In genomic region chr11:69637601-69637955, GRCh38 we compare ENCODE assay signal across 11 cellular contexts. TPM values are rescaled to one million over a fixed set of nuclear protein-coding genes. Genes with fewer than 3 reads are reported as not detected.
DNase-seq lines count a peak whose midpoint lies in the region; ATAC-seq, FAIRE-seq and TF ChIP-seq lines count a peak whose summit lies in the region.
"Had no signal": no experiment of that assay in that cellular context is flagged by ENCODE, and none has a peak within 500 bp of the region (broad histone marks: within the 10 kb centered on the region; RNA-seq: fewer than 3 reads in every experiment).

No MANE protein-coding gene starts in this region.

- peaks cover 68% of the 10 kb centered on the region for H3K27me3 Mint-ChIP-seq in activated CD4-positive, alpha-beta T cell treated with anti-CD3 and anti-CD28 coated beads, Interleukin-2, amount 10 ng/mL, durations not matched to agents 24 days and 14 days
- H3K27me3 Mint-ChIP-seq in brain = peaks cover 60% of the 10 kb centered on the region
- H3K27me3 Mint-ChIP-seq in stimulated activated naive B cell treated with anti-CD40 and anti-IgM and Interleukin-4, amounts not matched to agents 10 μg/mL and 1 μg/mL and 100 μg/mL, for 72 hours = peaks cover 48 to 85% of the 10 kb centered on the region in 2 donors

- TF ChIP-seq CTCF in brain (conservative IDR thresholded peaks at IDR 0.05) = no peak
- no peak for TF ChIP-seq CTCF in keratinocyte (optimal IDR thresholded peaks at IDR 0.05 in 1 of 3, IDR thresholded peaks at IDR 0.05 in 1 of 3, conservative IDR thresholded peaks at IDR 0.05 in 1 of 3; ENCODE audit: extremely low read depth in 1 of 3, insufficient read depth in 2 of 3, low read length in 3 of 3)

- H3K79me2 ChIP-seq in keratinocyte (ENCODE audit: control insufficient read depth, insufficient read depth, low read length) = peaks cover 15% of the 10 kb centered on the region

- intact Hi-C loops in activated CD4-positive, alpha-beta T cell treated with anti-CD3 and anti-CD28 coated beads, Interleukin-2, amount 10 ng/mL, durations not matched to agents 24 days and 14 days (cut with micrococcal nuclease) = loop anchor here (5.0 kb wide), 1 partner anchor 180 kb away; the partner anchor contains the start of gene FGF3

- no peak for ATAC-seq in stimulated activated naive B cell treated with anti-CD40 and anti-IgM and Interleukin-4, amounts not matched to agents 10 μg/mL and 1 μg/mL and 100 μg/mL, for 72 hours (replicated peaks)
- ATAC-seq in GM19467 (IDR thresholded peaks at IDR 0.05; ENCODE audit: unreplicated experiment) = no peak
- ATAC-seq: activated CD4-positive, CD25-positive, alpha-beta regulatory T cell treated with anti-CD3 and anti-CD28 coated beads, Interleukin-2, amount 50 U/mL, for 24 hours; GM12878 had no signal

- peak overlapping the region; percentile 66 for H3K27ac Mint-ChIP-seq in activated CD4-positive, alpha-beta T cell treated with anti-CD3 and anti-CD28 coated beads, Interleukin-2, amount 10 ng/mL, durations not matched to agents 24 days and 14 days
- H3K27ac Mint-ChIP-seq in brain = no peak overlapping the region
- H3K27ac Mint-ChIP-seq in stimulated activated naive B cell treated with anti-CD40 and anti-IgM and Interleukin-4, amounts not matched to agents 10 μg/mL and 1 μg/mL and 100 μg/mL, for 72 hours = peak overlapping the region; percentile 90

- peak overlapping the region; percentile 85 for H3K9ac ChIP-seq in keratinocyte (ENCODE audit: control insufficient read depth, extremely low read depth, insufficient read depth, low read length)

- H3K4me3 Mint-ChIP-seq in activated CD4-positive, alpha-beta T cell treated with anti-CD3 and anti-CD28 coated beads, Interleukin-2, amount 10 ng/mL, durations not matched to agents 24 days and 14 days = peak overlapping the region; percentile 28
- peak overlapping the region; percentile 43 to 87 (median 72) for H3K4me3 Mint-ChIP-seq in brain
- peak overlapping the region; percentile 57 to 65 for H3K4me3 Mint-ChIP-seq in stimulated activated naive B cell treated with anti-CD40 and anti-IgM and Interleukin-4, amounts not matched to agents 10 μg/mL and 1 μg/mL and 100 μg/mL, for 72 hours

- H3K9me3 Mint-ChIP-seq in activated CD4-positive, alpha-beta T cell treated with anti-CD3 and anti-CD28 coated beads, Interleukin-2, amount 10 ng/mL, durations not matched to agents 24 days and 14 days = no peaks in the 10 kb centered on the region
- peaks cover 0 to 2% (median 0%) of the 10 kb centered on the region in 5 experiments for H3K9me3 Mint-ChIP-seq in brain
- H3K9me3 Mint-ChIP-seq in stimulated activated naive B cell treated with anti-CD40 and anti-IgM and Interleukin-4, amounts not matched to agents 10 μg/mL and 1 μg/mL and 100 μg/mL, for 72 hours = no peaks in the 10 kb centered on the region

- H3K9me1 ChIP-seq in keratinocyte (ENCODE audit: control insufficient read depth, extremely low read depth, insufficient read depth, low read length) = no peaks in the 10 kb centered on the region

- no peaks in the 10 kb centered on the region for H3K36me3 ChIP-seq in keratinocyte (ENCODE audit: control insufficient read depth in 2 of 2, extremely low read depth in 1 of 2, insufficient read depth in 2 of 2, low read length in 2 of 2)
- H3K36me3 ChIP-seq: neutrophil had no signal

- no peak for FAIRE-seq in keratinocyte (lab: Jason Lieb, UNC)
- FAIRE-seq: GM12878 had no signal

- H4K20me1 ChIP-seq in keratinocyte (ENCODE audit: control insufficient read depth, extremely low read depth, insufficient read depth, low read length) = no peaks in the 10 kb centered on the region

- H3K4me1 ChIP-seq in keratinocyte (ENCODE audit: control insufficient read depth, extremely low read depth, insufficient read depth, low read length) = peaks cover 23% of the 10 kb centered on the region

- peaks cover 4% of the 10 kb centered on the region for H3K36me3 Mint-ChIP-seq in activated CD4-positive, alpha-beta T cell treated with anti-CD3 and anti-CD28 coated beads, Interleukin-2, amount 10 ng/mL, durations not matched to agents 24 days and 14 days (ENCODE audit: low read depth)
- H3K36me3 Mint-ChIP-seq in brain = no peaks in the 10 kb centered on the region
- no peaks in the 10 kb centered on the region for H3K36me3 Mint-ChIP-seq in stimulated activated naive B cell treated with anti-CD40 and anti-IgM and Interleukin-4, amounts not matched to agents 10 μg/mL and 1 μg/mL and 100 μg/mL, for 72 hours

- H3K27ac ChIP-seq in keratinocyte (ENCODE audit: control insufficient read depth, insufficient read depth, low read length) = no peak overlapping the region
- H3K27ac ChIP-seq: neutrophil had no signal

- H3K27me3 ChIP-seq in keratinocyte (ENCODE audit: control insufficient read depth, extremely low read depth, insufficient read depth, low read length) = peaks cover 12% of the 10 kb centered on the region

- H3K4me1 Mint-ChIP-seq in activated CD4-positive, alpha-beta T cell treated with anti-CD3 and anti-CD28 coated beads, Interleukin-2, amount 10 ng/mL, durations not matched to agents 24 days and 14 days = peaks cover 7% of the 10 kb centered on the region
- peaks cover 39% of the 10 kb centered on the region for H3K4me1 Mint-ChIP-seq in brain
- peaks cover 22 to 42% of the 10 kb centered on the region in 2 donors for H3K4me1 Mint-ChIP-seq in stimulated activated naive B cell treated with anti-CD40 and anti-IgM and Interleukin-4, amounts not matched to agents 10 μg/mL and 1 μg/mL and 100 μg/mL, for 72 hours

- H2AFZ ChIP-seq in keratinocyte (ENCODE audit: control insufficient read depth, low read length) = no peak overlapping the region

- no peaks in the 10 kb centered on the region for H3K9me3 ChIP-seq in keratinocyte (ENCODE audit: control insufficient read depth, low read depth, low read length)
- H3K9me3 ChIP-seq: neutrophil had no signal

- no peak for DNase-seq in activated CD4-positive, alpha-beta T cell treated with anti-CD3 and anti-CD28 coated beads, Interleukin-2, amount 10 ng/mL, durations not matched to agents 24 days and 14 days
- no peak for DNase-seq in activated CD4-positive, alpha-beta T cell treated with anti-CD3 and anti-CD28 coated beads for 1 hour
- no peak for DNase-seq in keratinocyte (ENCODE audit: low read depth, low spot score)
- no peak for DNase-seq in stimulated activated naive B cell treated with anti-CD40 and anti-IgM and Interleukin-4, amounts not matched to agents 10 μg/mL and 1 μg/mL and 100 μg/mL, for 72 hours
- DNase-seq in NCI-H510A (lab: John Stamatoyannopoulos, UW) = no peak
- no peak for DNase-seq in COLO829 (ENCODE audit: low spot score)

- dilution Hi-C loops in keratinocyte (cut with MboI; ENCODE audit: extremely low pct_ligation_motif_present, low sequenced_read_pairs) = no loop called here

- no peak overlapping the region for H3K4me3 ChIP-seq in keratinocyte (ENCODE audit: control insufficient read depth in 2 of 3, extremely low read depth in 1 of 3, insufficient read depth in 2 of 3, low read depth in 1 of 3, low read length in 3 of 3)

- H3K4me2 ChIP-seq in keratinocyte (ENCODE audit: control insufficient read depth, extremely low read depth, insufficient read depth, low read depth, low read length) = peak overlapping the region; percentile 99

RNA-seq across cellular contexts. Expression of gene CCND1, which starts 3.4 kb away (rescaled TPM):
- total RNA-seq in activated CD4-positive, alpha-beta T cell treated with anti-CD3 and anti-CD28 coated beads, Interleukin-2, amount 10 ng/mL, durations not matched to agents 24 days and 14 days = 13.4 and 17.2 TPM in 2 replicates
- polyA plus RNA-seq in brain (ENCODE audit: insufficient read depth, low read depth, low replicate concordance) (8.4 TPM), keratinocyte (124 to 216 TPM (median 193 TPM) in 3 replicates)
- polyA plus RNA-seq in keratinocyte (2011; ENCODE audit: low read depth) = 40.4 TPM
- 179 and 282 TPM in 2 replicates for polyA plus RNA-seq in keratinocyte (2011; cell fraction: cytosol; rRNA removed)
- 241 and 313 TPM in 2 replicates for polyA plus RNA-seq in keratinocyte (2011; cell fraction: nucleus; rRNA removed)
- 64.5 and 271 TPM in 2 replicates for polyA plus RNA-seq in keratinocyte (2012; ENCODE audit: low replicate concordance)
- polyA minus RNA-seq in keratinocyte = 189 to 848 TPM (median 232 TPM) in 3 replicates
- 639 TPM for polyA minus RNA-seq in keratinocyte (2011; cell fraction: cytosol; rRNA and poly(A)+ RNA removed)
- 278 and 320 TPM in 2 replicates for polyA minus RNA-seq in keratinocyte (2011; cell fraction: nucleus; rRNA and poly(A)+ RNA removed)

RNA-seq across cellular contexts. Expression of gene LTO1, which starts 37.6 kb away (rescaled TPM):
- total RNA-seq in activated CD4-positive, alpha-beta T cell treated with anti-CD3 and anti-CD28 coated beads, Interleukin-2, amount 10 ng/mL, durations not matched to agents 24 days and 14 days = 29.3 and 32.1 TPM in 2 replicates
- 11.6 TPM for polyA plus RNA-seq in brain (ENCODE audit: insufficient read depth, low read depth, low replicate concordance)
- polyA plus RNA-seq in keratinocyte = 19.8 to 24.3 TPM (median 22.9 TPM) in 3 replicates
- 18.0 TPM for polyA plus RNA-seq in keratinocyte (2011; ENCODE audit: low read depth)
- polyA plus RNA-seq in keratinocyte (2011; cell fraction: cytosol; rRNA removed) = 14.2 and 16.1 TPM in 2 replicates
- 49.3 and 58.7 TPM in 2 replicates for polyA plus RNA-seq in keratinocyte (2011; cell fraction: nucleus; rRNA removed)
- polyA plus RNA-seq in keratinocyte (2012; ENCODE audit: low replicate concordance) = 14.2 and 15.2 TPM in 2 replicates
- polyA minus RNA-seq in keratinocyte = 8.4 to 11.2 TPM (median 10.8 TPM) in 3 replicates
- polyA minus RNA-seq in keratinocyte (2011; cell fraction: cytosol; rRNA and poly(A)+ RNA removed) = 5.6 TPM
- 15.1 and 16.9 TPM in 2 replicates for polyA minus RNA-seq in keratinocyte (2011; cell fraction: nucleus; rRNA and poly(A)+ RNA removed)

Comparison
In these comparisons a context has a peak if more than half of its experiments do, and no peak if none do; other contexts are left out.
1. H3K27ac Mint-ChIP-seq: peak in activated CD4-positive, alpha-beta T cell treated with anti-CD3 and anti-CD28 coated beads, Interleukin-2, amount 10 ng/mL, durations not matched to agents 24 days and 14 days (single experiment) and stimulated activated naive B cell treated with anti-CD40 and anti-IgM and Interleukin-4, amounts not matched to agents 10 μg/mL and 1 μg/mL and 100 μg/mL, for 72 hours (single experiment); none in brain (0 of 5).
2. Peak in every context shown above with its lines, with median percentiles within 50 percentile points of each other: H3K4me3 Mint-ChIP-seq.